ENCODE assay signal across 18 cellular contexts in the genomic region with DNA sequence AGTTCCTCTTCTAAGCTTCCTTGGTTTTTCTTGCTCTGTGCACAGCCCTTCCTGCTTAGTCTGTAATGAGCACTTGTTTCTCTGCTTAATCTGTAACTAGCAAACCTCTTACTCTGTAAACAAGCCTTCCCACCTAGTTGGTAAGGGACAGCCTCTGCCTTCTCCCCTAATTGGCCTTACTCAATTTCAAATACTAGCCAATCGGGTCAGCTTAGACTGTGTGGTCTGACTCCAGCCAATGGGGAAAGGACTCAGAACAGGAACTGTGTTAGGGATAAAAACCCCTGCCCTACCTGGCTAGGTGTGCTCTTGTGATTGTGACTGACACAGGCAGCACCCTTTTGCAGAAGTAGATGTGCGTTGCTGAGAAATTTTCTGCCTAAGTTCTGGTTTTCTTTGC.
DNase-seq lines count a peak whose midpoint lies in the region; ATAC-seq, FAIRE-seq and TF ChIP-seq lines count a peak whose summit lies in the region.
"Had no signal": no experiment of that assay in that cellular context is flagged by ENCODE, and none has a peak within 500 bp of the region (broad histone marks: within the 10 kb centered on the region; RNA-seq: fewer than 3 reads in every experiment).

No MANE protein-coding gene starts in this region.

- no peak for TF ChIP-seq RAD21 in HepG2 (CRISPR knock-in tag; IDR thresholded peaks at IDR 0.05)

- intact Hi-C loops in HepG2 (cut with micrococcal nuclease; ENCODE audit: unreplicated experiment), result no loop called here
- intact Hi-C loops in transverse colon (cut with DNase I; ENCODE audit: low total_unique reads), result no loop called here

- no peak overlapping the region for H3K27ac ChIP-seq in H9 (ENCODE audit: insufficient read length, low read depth, low read length)
- H3K27ac ChIP-seq in HepG2 (ENCODE audit: extremely low read length, insufficient read depth, low read length), result no peak overlapping the region
- peak overlapping the region; percentile 25 to 78 (median 60) for H3K27ac ChIP-seq in transverse colon
- no peak overlapping the region for H3K27ac ChIP-seq in CD8-positive, alpha-beta memory T cell (ENCODE audit: low read depth, low read length)

- H4K8ac ChIP-seq in H9 (replicated peaks; ENCODE audit: insufficient read length, low read depth, low read length), result no peak overlapping the region

- peak; percentile 43; the same call in 1 of the 3 replicates for ATAC-seq in HepG2
- ATAC-seq in GM21390 (IDR thresholded peaks at IDR 0.05; ENCODE audit: unreplicated experiment), result no peak
- ATAC-seq in HG02759 (IDR thresholded peaks at IDR 0.05; ENCODE audit: unreplicated experiment), result no peak
- ATAC-seq: activated CD8-positive, alpha-beta memory T cell treated with anti-CD3 and anti-CD28 coated beads, Interleukin-2, amount 10 ng/mL, durations not matched to agents 7 days and 5 days; effector memory CD8-positive, alpha-beta T cell had no signal

- no peak overlapping the region for H3K18ac ChIP-seq in H9 (ENCODE audit: insufficient read length, low read depth, low read length)

- no peaks in the 10 kb centered on the region for H4K20me1 ChIP-seq in H9 (ENCODE audit: control insufficient read depth, insufficient read depth, insufficient read length)
- H4K20me1 ChIP-seq in HepG2 (ENCODE audit: insufficient read depth, low read length), result no peaks in the 10 kb centered on the region

- TF ChIP-seq CTCF in H9 (conservative IDR thresholded peaks at IDR 0.05), result no peak
- no peak for TF ChIP-seq CTCF in bronchial epithelial cell (IDR thresholded peaks at IDR 0.05; ENCODE audit: insufficient read depth, low read length, severe bottlenecking)
- TF ChIP-seq CTCF in HepG2 (CRISPR knock-in tag; IDR thresholded peaks at IDR 0.05), result no peak
- TF ChIP-seq CTCF in transverse colon (IDR thresholded peaks at IDR 0.05), result no peak

- H3K36me3 ChIP-seq in bronchial epithelial cell (ENCODE audit: control insufficient read depth, insufficient read depth, low read length), result no peaks in the 10 kb centered on the region
- no peaks in the 10 kb centered on the region for H3K36me3 ChIP-seq in HepG2 (replicated peaks in 1 of 2; ENCODE audit: control insufficient read depth in 1 of 2, insufficient read depth in 2 of 2, low read length in 2 of 2)
- no peaks in the 10 kb centered on the region for H3K36me3 ChIP-seq in transverse colon
- no peaks in the 10 kb centered on the region for H3K36me3 ChIP-seq in CD8-positive, alpha-beta memory T cell (ENCODE audit: insufficient read depth, low read length)

- no peak overlapping the region for H2BK20ac ChIP-seq in H9 (ENCODE audit: low read depth, low read length, poor library complexity, severe bottlenecking)

- H3K9me3 ChIP-seq in H9 (ENCODE audit: control insufficient read depth, low read depth, low read length) (no peaks in the 10 kb centered on the region), HepG2 (ENCODE audit: low read length) (no peaks in the 10 kb centered on the region), transverse colon (peaks cover 0 to 6% of the 10 kb centered on the region in 2 donors)
- H3K9me3 ChIP-seq in CD8-positive, alpha-beta memory T cell (ENCODE audit: low read length), result peaks cover 3% of the 10 kb centered on the region

- H3K27ac Mint-ChIP-seq in H9, result peak overlapping the region in 2 of 3 experiments; percentile 53 to 74; a peak in 2 of 7 replicates
- no peak overlapping the region for H3K27ac Mint-ChIP-seq in CD8-positive, alpha-beta memory T cell
- H3K27ac Mint-ChIP-seq: activated CD8-positive, alpha-beta memory T cell treated with anti-CD3 and anti-CD28 coated beads, Interleukin-2, amount 10 ng/mL, durations not matched to agents 7 days and 5 days; activated naive CD8-positive, alpha-beta T cell treated with anti-CD3 and anti-CD28 coated beads for 36 hours; activated T-helper 1 cell treated with anti-CD3 and anti-CD28 coated beads, Interleukin-12 subunit alpha, Interleukin-12 subunit beta, Interleukin-2, Interleukin-4 antibody, amounts not matched to agents 30 ng/mL and 10 ng/mL and 1 ng/mL, durations not matched to agents 14 hours and 24 hours and 36 hours; CD4-positive, CD25-positive, alpha-beta regulatory T cell; effector memory CD8-positive, alpha-beta T cell had no signal

- H2AFZ ChIP-seq in H9 (ENCODE audit: low read length) (peak overlapping the region; percentile 77), HepG2 (ENCODE audit: low read length) (no peak overlapping the region)

- no peaks in the 10 kb centered on the region for H3K79me2 ChIP-seq in H9 (ENCODE audit: insufficient read depth, low read length)
- H3K79me2 ChIP-seq in HepG2 (ENCODE audit: insufficient read depth, low read length), result no peaks in the 10 kb centered on the region

- no peak overlapping the region for H2BK5ac ChIP-seq in H9 (ENCODE audit: insufficient read length, low read length)

- H3K79me1 ChIP-seq in H9 (ENCODE audit: insufficient read depth, low read depth, low read length, poor library complexity, severe bottlenecking), result no peaks in the 10 kb centered on the region

- H3K4me1 Mint-ChIP-seq in H9, result peaks cover 27 to 31% of the 10 kb centered on the region in 2 experiments
- no peaks in the 10 kb centered on the region for H3K4me1 Mint-ChIP-seq in CD8-positive, alpha-beta memory T cell
- H3K4me1 Mint-ChIP-seq: activated CD8-positive, alpha-beta memory T cell treated with anti-CD3 and anti-CD28 coated beads, Interleukin-2, amount 10 ng/mL, durations not matched to agents 7 days and 5 days; activated naive CD8-positive, alpha-beta T cell treated with anti-CD3 and anti-CD28 coated beads for 36 hours; CD4-positive, CD25-positive, alpha-beta regulatory T cell had no signal

- H3K4ac ChIP-seq in H9 (ENCODE audit: low read depth, low read length), result no peak overlapping the region

- no peak overlapping the region for H3K23ac ChIP-seq in H9 (ENCODE audit: insufficient read length, low read depth, low read length)

- H3T11ph ChIP-seq in H9 (ENCODE audit: low read length), result no peak overlapping the region

- H3K4me1 ChIP-seq in H9 (ENCODE audit: insufficient read depth, low read length) (peaks cover 2% of the 10 kb centered on the region; the same call in 1 of the 2 replicates), HepG2 (ENCODE audit: insufficient read depth, low read length) (no peaks in the 10 kb centered on the region), transverse colon (peaks cover 0 to 6% (median 0%) of the 10 kb centered on the region in 4 donors)
- no peaks in the 10 kb centered on the region for H3K4me1 ChIP-seq in CD8-positive, alpha-beta memory T cell (ENCODE audit: insufficient read depth, low read length)

- no peak overlapping the region for H2BK120ac ChIP-seq in H9 (ENCODE audit: low read depth, low read length, poor library complexity, severe bottlenecking)

- H3K27me3 Mint-ChIP-seq in H9 (ENCODE audit: low read depth), result no peaks in the 10 kb centered on the region
- H3K27me3 Mint-ChIP-seq in CD8-positive, alpha-beta memory T cell, result peaks cover 0 to 2% of the 10 kb centered on the region in 2 donors
- H3K27me3 Mint-ChIP-seq: activated CD8-positive, alpha-beta memory T cell treated with anti-CD3 and anti-CD28 coated beads, Interleukin-2, amount 10 ng/mL, durations not matched to agents 7 days and 5 days; activated naive CD8-positive, alpha-beta T cell treated with anti-CD3 and anti-CD28 coated beads for 36 hours; CD4-positive, CD25-positive, alpha-beta regulatory T cell; effector memory CD8-positive, alpha-beta T cell had no signal

- no peak overlapping the region for H4K91ac ChIP-seq in H9 (ENCODE audit: insufficient read length, low read depth, low read length)

- H3K4me3 ChIP-seq in bronchial epithelial cell (ENCODE audit: low read depth, low read length) (no peak overlapping the region), HepG2 (replicated peaks in 1 of 3; ENCODE audit: insufficient read depth in 1 of 3, low read depth in 2 of 3, low read length in 3 of 3) (no peak overlapping the region), transverse colon (peak overlapping the region in 2 of 4 donors; percentile 19 to 27)
- no peak overlapping the region for H3K4me3 ChIP-seq in CD8-positive, alpha-beta memory T cell (ENCODE audit: low read length)

- no peak for TF ChIP-seq POLR2A in HepG2 (IDR thresholded peaks at IDR 0.05; ENCODE audit: insufficient read depth in 1 of 2, low read depth in 2 of 2, low read length in 2 of 2)
- peak; percentile 75 for TF ChIP-seq POLR2A in transverse colon (IDR thresholded peaks at IDR 0.05)

- H2AK5ac ChIP-seq in H9 (ENCODE audit: insufficient read length, low read length), result no peak overlapping the region

- CTCF ChIA-PET in HepG2 (lab: Yijun Ruan, JAX; ENCODE audit: low intra/inter-chr PET ratio, low total read pairs), result no interaction called here
- CTCF ChIA-PET in CD8-positive, alpha-beta memory T cell (lab: Charles Lee), result no interaction called here

- TF ChIP-seq EP300 in HepG2 (IDR thresholded peaks at IDR 0.05; ENCODE audit: low read depth in 2 of 2, low read length in 2 of 2) (no peak), HepG2 (CRISPR knock-in tag; IDR thresholded peaks at IDR 0.05; ENCODE audit: borderline replicate concordance) (no peak), transverse colon (IDR thresholded peaks at IDR 0.05; ENCODE audit: low read depth) (no peak)

- H3K9me3 Mint-ChIP-seq in H9, result peaks cover 10 to 14% of the 10 kb centered on the region in 2 experiments
- H3K9me3 Mint-ChIP-seq in CD8-positive, alpha-beta memory T cell, result peaks cover 0 to 7% (median 5%) of the 10 kb centered on the region in 5 donors

- no CpG with 5 or more reads among the region's 2 CpGs for WGBS in H9 (ENCODE audit: extremely low coverage, insufficient read length, low lambda C conversion rate)
- WGBS in HepG2 (ENCODE audit: low lambda C conversion rate), result 0% methylated on average over 2 of the region's 2 CpGs
- 45 to 51% methylated on average over 2 of the region's 2 CpGs for WGBS in transverse colon (ENCODE audit: low coverage in 1 of 2), 2 donors

- no peaks in the 10 kb centered on the region for H3K23me2 ChIP-seq in H9 (ENCODE audit: insufficient read length, low read depth, low read length, poor library complexity, severe bottlenecking)

- H3K4me3 Mint-ChIP-seq in H9, result no peak overlapping the region
- no peak overlapping the region for H3K4me3 Mint-ChIP-seq in CD8-positive, alpha-beta memory T cell
- H3K4me3 Mint-ChIP-seq: activated CD8-positive, alpha-beta memory T cell treated with anti-CD3 and anti-CD28 coated beads, Interleukin-2, amount 10 ng/mL, durations not matched to agents 7 days and 5 days; activated naive CD8-positive, alpha-beta T cell treated with anti-CD3 and anti-CD28 coated beads for 36 hours; activated T-helper 1 cell treated with anti-CD3 and anti-CD28 coated beads, Interleukin-12 subunit alpha, Interleukin-12 subunit beta, Interleukin-2, Interleukin-4 antibody, amounts not matched to agents 30 ng/mL and 10 ng/mL and 1 ng/mL, durations not matched to agents 14 hours and 24 hours and 36 hours; CD4-positive, CD25-positive, alpha-beta regulatory T cell; effector memory CD8-positive, alpha-beta T cell had no signal

- H3K4me2 ChIP-seq in H9 (ENCODE audit: insufficient read depth, insufficient read length, low read length), result no peak overlapping the region
- no peak overlapping the region for H3K4me2 ChIP-seq in HepG2 (ENCODE audit: low read depth, low read length)

- H3K9ac ChIP-seq in H9 (ENCODE audit: extremely low read depth, insufficient read length, low read length) (no peak overlapping the region), HepG2 (ENCODE audit: insufficient read depth, low read depth, low read length) (no peak overlapping the region)

- no peak overlapping the region for H2BK15ac ChIP-seq in H9 (ENCODE audit: low read depth, low read length)

- no peak overlapping the region for H3K14ac ChIP-seq in H9 (ENCODE audit: insufficient read depth, low read length)

- no peak overlapping the region for H3K56ac ChIP-seq in H9 (ENCODE audit: insufficient read length, low read depth, low read length)

- POLR2A ChIA-PET in HepG2 (lab: Yijun Ruan, JAX), result no interaction called here
- POLR2A ChIA-PET in CD8-positive, alpha-beta memory T cell (lab: Charles Lee), result no interaction called here

- DNase-seq in H9 (peak; percentile 51), bronchial epithelial cell (ENCODE audit: low read depth) (no peak), HepG2 (ENCODE audit: low spot score) (no peak), transverse colon (peak; percentile 59)
- DNase-seq in CD8-positive, alpha-beta memory T cell, result no peak
- DNase-seq: activated CD4-positive, alpha-beta T cell treated with anti-CD3 and anti-CD28 coated beads for 4 hours; activated CD8-positive, alpha-beta memory T cell treated with anti-CD3 and anti-CD28 coated beads, Interleukin-2, amount 10 ng/mL, durations not matched to agents 7 days and 5 days; activated naive CD8-positive, alpha-beta T cell treated with anti-CD3 and anti-CD28 coated beads for 36 hours; CD4-positive, CD25-positive, alpha-beta regulatory T cell; DMS79; effector memory CD8-positive, alpha-beta T cell; NCI-H1417 treated with DMSO at 0.1 percent for 48 hours; right cardiac atrium; stimulated activated CD4-positive, alpha-beta T cell treated with anti-CD3 and anti-CD28 coated beads, Interleukin-15, amount 100 ng/mL, for 24 hours had no signal

- H3K27me3 ChIP-seq in H9 (ENCODE audit: insufficient read depth, low read length) (no peaks in the 10 kb centered on the region), bronchial epithelial cell (ENCODE audit: control insufficient read depth, insufficient read depth, low read length) (no peaks in the 10 kb centered on the region), HepG2 (ENCODE audit: control insufficient read depth in 1 of 2, insufficient read depth in 2 of 2, low read length in 2 of 2) (no peaks in the 10 kb centered on the region), transverse colon (no peaks in the 10 kb centered on the region)
- H3K27me3 ChIP-seq in CD8-positive, alpha-beta memory T cell (ENCODE audit: insufficient read depth, low read length, poor library complexity, severe bottlenecking), result no peaks in the 10 kb centered on the region

- no TSS peak for BruUV-seq in HepG2 (replicated peaks; lab: Mats Ljungman, UMichigan)

- no peak overlapping the region for H2BK12ac ChIP-seq in H9 (ENCODE audit: insufficient read length, low read depth, low read length)

- peaks cover 0 to 13% (median 7%) of the 10 kb centered on the region in 3 experiments; a peak in 6 of 7 replicates for H3K36me3 Mint-ChIP-seq in H9 (ENCODE audit: insufficient read depth in 1 of 3, low read depth in 3 of 3)
- no peaks in the 10 kb centered on the region for H3K36me3 Mint-ChIP-seq in CD8-positive, alpha-beta memory T cell
- H3K36me3 Mint-ChIP-seq: activated CD8-positive, alpha-beta memory T cell treated with anti-CD3 and anti-CD28 coated beads, Interleukin-2, amount 10 ng/mL, durations not matched to agents 7 days and 5 days; activated naive CD8-positive, alpha-beta T cell treated with anti-CD3 and anti-CD28 coated beads for 36 hours; CD4-positive, CD25-positive, alpha-beta regulatory T cell had no signal

- in situ Hi-C loops in HepG2 (cut with HindIII; ENCODE audit: extremely low pct_ligation_motif_present, low pct_unique_long_range_greater_than_20kb), result no loop called here
- in situ Hi-C loops in transverse colon (cut with MboI; ENCODE audit: low pct_ligation_motif_present in 1 of 4, low pct_unique_long_range_greater_than_20kb in 1 of 4, low sequenced_read_pairs in 3 of 4), result no loop called here

- no peak overlapping the region for H4K5ac ChIP-seq in H9 (ENCODE audit: insufficient read length, low read depth, low read length)

- FAIRE-seq in bronchial epithelial cell (lab: Jason Lieb, UNC) (peak; percentile 13), HepG2 (lab: Jason Lieb, UNC) (no peak)
- FAIRE-seq: H54 had no signal

Comparison
In these comparisons a context has a peak if more than half of its experiments do, and no peak if none do; other contexts are left out.
1. DNase-seq: peak in H9 (single experiment) and transverse colon (single experiment); none in bronchial epithelial cell (single experiment), HepG2 (single experiment) and CD8-positive, alpha-beta memory T cell (0 of 5).
2. H3K27ac ChIP-seq: peak in transverse colon (4 of 4); none in H9 (single experiment), HepG2 (single experiment) and CD8-positive, alpha-beta memory T cell (single experiment).
3. H3K27ac Mint-ChIP-seq: peak in H9 (2 of 3); none in CD8-positive, alpha-beta memory T cell (0 of 8).